Comparison of ENCODE assay signal across 31 cellular contexts in the genomic region with DNA sequence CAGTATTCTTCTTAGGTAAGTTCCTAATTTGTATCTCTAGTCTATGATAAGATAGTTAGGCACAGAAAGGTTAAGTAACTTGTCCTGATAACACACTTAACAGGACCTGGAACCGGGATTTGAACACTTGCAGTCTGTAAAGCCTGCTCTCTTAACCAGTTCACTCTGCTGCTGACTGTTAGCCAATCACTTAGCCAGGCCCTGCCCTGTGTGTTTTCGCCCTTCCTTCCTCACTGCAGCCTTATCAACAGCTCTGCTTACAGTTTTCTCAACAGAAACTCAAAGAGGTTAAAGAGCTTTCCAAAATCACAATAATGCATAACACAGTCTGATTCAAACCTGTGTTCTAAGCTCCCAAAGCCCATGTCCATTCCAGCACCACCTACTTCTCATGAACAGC.
"Had no signal": no experiment of that assay in that cellular context is flagged by ENCODE, and none has a peak within 500 bp of the region (broad histone marks: within the 10 kb centered on the region; RNA-seq: fewer than 3 reads in every experiment).

No MANE protein-coding gene starts in this region.

- H3K9me3 Mint-ChIP-seq: activated B cell treated with CpG ODN at 0.5 μM for 24 hours; activated T-helper 2 cell treated with anti-CD3 and anti-CD28 coated beads, Interferon-gamma antibody, Interleukin-2, Interleukin-4, amounts not matched to agents 10 μg/mL and 5 μg/mL and 100 μg/mL, durations not matched to agents 14 hours and 24 hours and 36 hours; central memory CD8-positive, alpha-beta T cell; effector memory CD8-positive, alpha-beta T cell had no signal

- H3K4me1 Mint-ChIP-seq: activated B cell treated with CpG ODN at 0.5 μM for 24 hours; activated CD8-positive, alpha-beta memory T cell treated with anti-CD3 and anti-CD28 coated beads, Interleukin-2, amount 10 ng/mL, durations not matched to agents 7 days and 5 days had no signal

- ATAC-seq: activated CD4-positive, CD25-positive, alpha-beta regulatory T cell treated with anti-CD3 and anti-CD28 coated beads, Interleukin-2, amount 50 U/mL, for 24 hours; activated CD8-positive, alpha-beta memory T cell treated with anti-CD3 and anti-CD28 coated beads, Interleukin-2, amount 10 ng/mL, durations not matched to agents 7 days and 5 days; activated CD8-positive, alpha-beta T cell treated with anti-CD3 and anti-CD28 coated beads, Interleukin-2, amount 10 ng/mL, durations not matched to agents 7 days and 5 days; effector memory CD8-positive, alpha-beta T cell; gastroesophageal sphincter; T-helper 17 cell had no signal

- H3K4me3 ChIP-seq: esophagus squamous epithelium, gastroesophageal sphincter had no signal

- H3K27me3 ChIP-seq: brain microvascular endothelial cell, esophagus squamous epithelium, gastroesophageal sphincter had no signal

- H3K4me3 Mint-ChIP-seq: activated B cell treated with CpG ODN at 0.5 μM for 24 hours; activated CD4-positive, alpha-beta memory T cell treated with anti-CD3 and anti-CD28 coated beads for 36 hours; activated CD4-positive, alpha-beta T cell treated with anti-CD3 and anti-CD28 coated beads, Interleukin-2, amount 10 ng/mL, durations not matched to agents 24 days and 14 days; activated CD8-positive, alpha-beta memory T cell treated with anti-CD3 and anti-CD28 coated beads, Interleukin-2, amount 10 ng/mL, durations not matched to agents 7 days and 5 days; activated CD8-positive, alpha-beta T cell treated with anti-CD3 and anti-CD28 coated beads, Interleukin-2, amount 10 ng/mL, durations not matched to agents 7 days and 5 days; activated naive CD4-positive, alpha-beta T cell treated with anti-CD3 and anti-CD28 coated beads, Interleukin-2, amount 10 ng/mL, durations not matched to agents 7 days and 5 days; activated naive CD8-positive, alpha-beta T cell; activated T-helper 1 cell treated with anti-CD3 and anti-CD28 coated beads, Interleukin-12 subunit alpha, Interleukin-12 subunit beta, Interleukin-2, Interleukin-4 antibody, amounts not matched to agents 30 ng/mL and 10 ng/mL and 1 ng/mL, durations not matched to agents 14 hours and 24 hours and 36 hours; central memory CD8-positive, alpha-beta T cell; effector memory CD8-positive, alpha-beta T cell; T-helper 17 cell; T-helper 2 cell treated with Interferon-gamma antibody and Interleukin-4, amounts not matched to agents 5 μg/mL and 100 μg/mL, for 36 hours had no signal

- H3K4me1 ChIP-seq: esophagus squamous epithelium, gastroesophageal sphincter had no signal

- H3K36me3 ChIP-seq: brain microvascular endothelial cell, esophagus squamous epithelium, gastroesophageal sphincter, WERI-Rb-1 had no signal

- H3K27ac ChIP-seq: brain microvascular endothelial cell, esophagus squamous epithelium, gastroesophageal sphincter, WERI-Rb-1 had no signal

- H3K27me3 Mint-ChIP-seq: activated B cell treated with CpG ODN at 0.5 μM for 24 hours; activated CD4-positive, alpha-beta memory T cell treated with anti-CD3 and anti-CD28 coated beads for 36 hours; activated CD4-positive, alpha-beta T cell treated with anti-CD3 and anti-CD28 coated beads, Interleukin-2, amount 10 ng/mL, durations not matched to agents 24 days and 14 days; activated CD8-positive, alpha-beta memory T cell treated with anti-CD3 and anti-CD28 coated beads, Interleukin-2, amount 10 ng/mL, durations not matched to agents 7 days and 5 days; activated naive CD4-positive, alpha-beta T cell treated with anti-CD3 and anti-CD28 coated beads, Interleukin-2, amount 10 ng/mL, durations not matched to agents 7 days and 5 days; activated naive CD8-positive, alpha-beta T cell; central memory CD8-positive, alpha-beta T cell; effector memory CD8-positive, alpha-beta T cell; T-helper 17 cell had no signal

- H3K27ac Mint-ChIP-seq: activated B cell treated with CpG ODN at 0.5 μM for 24 hours; activated CD4-positive, alpha-beta memory T cell treated with anti-CD3 and anti-CD28 coated beads for 36 hours; activated CD4-positive, alpha-beta T cell treated with anti-CD3 and anti-CD28 coated beads, Interleukin-2, amount 10 ng/mL, durations not matched to agents 24 days and 14 days; activated CD8-positive, alpha-beta memory T cell treated with anti-CD3 and anti-CD28 coated beads, Interleukin-2, amount 10 ng/mL, durations not matched to agents 7 days and 5 days; activated CD8-positive, alpha-beta T cell treated with anti-CD3 and anti-CD28 coated beads, Interleukin-2, amount 10 ng/mL, durations not matched to agents 7 days and 5 days; activated naive CD4-positive, alpha-beta T cell treated with anti-CD3 and anti-CD28 coated beads, Interleukin-2, amount 10 ng/mL, durations not matched to agents 7 days and 5 days; activated naive CD8-positive, alpha-beta T cell; activated T-helper 1 cell treated with anti-CD3 and anti-CD28 coated beads, Interleukin-12 subunit alpha, Interleukin-12 subunit beta, Interleukin-2, Interleukin-4 antibody, amounts not matched to agents 30 ng/mL and 10 ng/mL and 1 ng/mL, durations not matched to agents 14 hours and 24 hours and 36 hours; activated T-helper 2 cell treated with anti-CD3 and anti-CD28 coated beads, Interferon-gamma antibody, Interleukin-2, Interleukin-4, amounts not matched to agents 10 μg/mL and 5 μg/mL and 100 μg/mL, durations not matched to agents 14 hours and 24 hours and 36 hours; effector memory CD8-positive, alpha-beta T cell; T-helper 17 cell; T-helper 2 cell treated with Interferon-gamma antibody and Interleukin-4, amounts not matched to agents 5 μg/mL and 100 μg/mL, for 36 hours had no signal

- DNase-seq: activated B cell treated with CpG ODN at 0.5 μM for 24 hours; activated CD4-positive, alpha-beta memory T cell treated with anti-CD3 and anti-CD28 coated beads for 36 hours; activated CD4-positive, alpha-beta T cell treated with anti-CD3 and anti-CD28 coated beads, Interleukin-2, amount 10 ng/mL, durations not matched to agents 24 days and 14 days; activated CD8-positive, alpha-beta memory T cell treated with anti-CD3 and anti-CD28 coated beads, Interleukin-2, amount 10 ng/mL, durations not matched to agents 7 days and 5 days; activated CD8-positive, alpha-beta memory T cell treated with anti-CD3 and anti-CD28 coated beads, Interleukin-2, amount 50 U/mL, for 4 hours; activated CD8-positive, alpha-beta T cell treated with anti-CD3 and anti-CD28 coated beads, Interleukin-2, amount 10 ng/mL, durations not matched to agents 7 days and 5 days; activated effector memory CD4-positive, alpha-beta T cell treated with anti-CD3 and anti-CD28 coated beads, Interleukin-2, amount 50 U/mL, for 16 hours; activated naive CD4-positive, alpha-beta T cell treated with anti-CD3 and anti-CD28 coated beads, Interleukin-2, amount 10 ng/mL, durations not matched to agents 7 days and 5 days; activated T-cell treated with anti-CD3 and anti-CD28 coated beads, Interleukin-2, amount 50 U/mL, for 1 hour; activated T-cell treated with anti-CD3 and anti-CD28 coated beads, Interleukin-2, amount 50 U/mL, for 48 hours; amniotic stem cell; anterior cingulate cortex; brain microvascular endothelial cell; cortex of kidney; dermis blood vessel endothelial cell; effector CD4-positive, alpha-beta T cell; effector memory CD8-positive, alpha-beta T cell; erythroblast; esophagus squamous epithelium; foreskin melanocyte; T-helper 1 cell; T-helper 17 cell; T1000; WERI-Rb-1 had no signal

- H3K9me3 ChIP-seq: esophagus squamous epithelium, gastroesophageal sphincter had no signal
